In the genomic region with DNA sequence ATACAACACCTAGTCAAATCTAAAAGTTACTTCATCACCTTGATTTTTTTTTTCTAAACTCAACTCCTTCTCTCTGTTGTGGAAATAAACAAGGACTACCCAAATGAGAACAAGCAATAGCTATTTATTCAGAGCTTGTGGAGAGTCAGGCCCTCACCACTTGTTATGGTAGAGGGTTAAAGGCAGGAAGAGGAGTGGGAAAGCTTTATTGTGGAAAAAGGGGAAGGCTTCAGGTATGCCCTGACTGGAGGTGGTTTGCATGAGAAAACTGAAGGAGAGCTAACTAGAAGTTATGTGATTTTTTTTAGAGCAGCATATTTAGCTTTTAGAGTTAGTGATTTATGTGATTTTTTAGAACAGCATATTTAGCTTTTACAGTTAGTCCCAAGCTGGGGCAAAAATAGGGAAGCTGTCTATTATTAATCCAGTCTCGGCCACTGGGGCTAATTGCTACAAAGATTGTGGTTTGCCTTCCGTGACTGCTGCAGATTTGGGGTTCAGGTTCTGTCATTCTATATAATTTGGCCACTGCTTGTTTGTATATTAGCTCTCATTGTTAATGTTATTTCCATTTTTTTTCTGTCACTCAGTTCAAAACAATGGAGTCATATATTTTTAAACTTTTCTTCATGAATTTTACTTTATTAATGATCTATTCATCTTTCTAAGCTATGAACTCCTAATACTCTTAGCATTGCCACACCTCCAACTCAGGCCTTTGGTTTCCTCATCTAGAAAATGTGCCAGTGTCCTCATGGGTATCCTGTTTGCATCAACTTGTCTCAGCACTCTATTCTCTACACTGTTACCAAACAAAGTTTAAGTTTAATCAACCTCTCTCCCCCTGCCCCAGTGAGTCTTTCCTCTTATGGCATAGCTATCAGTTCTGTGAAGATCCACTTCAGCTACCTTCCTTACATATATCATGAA, we compare ENCODE assay signal across 23 cellular contexts.
A peak's percentile ranks its signal among the peaks of the same experiment; 100 is the strongest.
DNase-seq lines count a peak whose midpoint lies in the region; ATAC-seq and TF ChIP-seq lines count a peak whose summit lies in the region.
"Had no signal": no experiment of that assay in that cellular context is flagged by ENCODE, and none has a peak within 500 bp of the region (broad histone marks: within the 10 kb centered on the region; RNA-seq: fewer than 3 reads in every experiment).

No MANE protein-coding gene starts in this region.

- no peak overlapping the region for H2AK5ac ChIP-seq in H9 (ENCODE audit: insufficient read length, low read length)

- H3K36me3 ChIP-seq in left lung, result no peaks in the 10 kb centered on the region

- H3T11ph ChIP-seq in H9 (ENCODE audit: low read length), result no peak overlapping the region

- H3K56ac ChIP-seq in H9 (ENCODE audit: insufficient read length, low read depth, low read length), result no peak overlapping the region

- H3K27ac ChIP-seq in H9 (ENCODE audit: insufficient read length, low read depth, low read length) (no peak overlapping the region), left lung (no peak overlapping the region)
- H3K27ac ChIP-seq: C4-2B had no signal

- H3K9me3 Mint-ChIP-seq in H9 (no peaks in the 10 kb centered on the region), WTC11 (no peaks in the 10 kb centered on the region)

- H3K27me3 ChIP-seq in H9 (ENCODE audit: insufficient read depth, low read length) (no peaks in the 10 kb centered on the region), left lung (no peaks in the 10 kb centered on the region)

- H3K27me3 Mint-ChIP-seq in H9 (ENCODE audit: low read depth) (no peaks in the 10 kb centered on the region), WTC11 (ENCODE audit: low read depth) (no peaks in the 10 kb centered on the region)
- H3K27me3 Mint-ChIP-seq: CD8-positive, alpha-beta memory T cell; T-cell had no signal

- H2BK5ac ChIP-seq in H9 (ENCODE audit: insufficient read length, low read length), result no peak overlapping the region

- H2BK12ac ChIP-seq in H9 (ENCODE audit: insufficient read length, low read depth, low read length), result no peak overlapping the region

- H3K27ac Mint-ChIP-seq in H9, result peak overlapping the region in 1 of 3 experiments; percentile 73; a peak in 3 of 7 replicates
- peak overlapping the region; percentile 47; the same call in 1 of the 2 replicates for H3K27ac Mint-ChIP-seq in WTC11
- H3K27ac Mint-ChIP-seq: CD8-positive, alpha-beta memory T cell; T-cell; T-helper 2 cell treated with Interferon-gamma antibody and Interleukin-4, amounts not matched to agents 5 μg/mL and 100 μg/mL, for 36 hours had no signal

- CTCF ChIA-PET in WTC11 (lab: Charles Lee), result interaction anchor here (1.5 kb wide), 1 partner anchor 101 kb away, joined by 3 read pairs; no protein-coding TSS in a partner anchor

- H3K4me1 Mint-ChIP-seq in H9 (peaks cover 16 to 19% of the 10 kb centered on the region in 2 experiments), WTC11 (peaks cover 24% of the 10 kb centered on the region)
- H3K4me1 Mint-ChIP-seq: CD8-positive, alpha-beta memory T cell; T-cell had no signal

- no peak overlapping the region for H2BK20ac ChIP-seq in H9 (ENCODE audit: low read depth, low read length, poor library complexity, severe bottlenecking)

- H4K5ac ChIP-seq in H9 (ENCODE audit: insufficient read length, low read depth, low read length), result no peak overlapping the region

- TF ChIP-seq CTCF in H9 (conservative IDR thresholded peaks at IDR 0.05) (no peak), WTC11 (IDR thresholded peaks at IDR 0.05) (no peak), left lung (IDR thresholded peaks at IDR 0.05) (no peak)

- no peaks in the 10 kb centered on the region for H4K20me1 ChIP-seq in H9 (ENCODE audit: control insufficient read depth, insufficient read depth, insufficient read length)

- DNase-seq in H9, result peak; percentile 16
- peak; percentile 64 to 65 for DNase-seq in NOMO-1 (lab: John Stamatoyannopoulos, UW; ENCODE audit: unreplicated experiment in 2 of 2)
- no peak for DNase-seq in WTC11 (ENCODE audit: low spot score)
- DNase-seq in NCI-H128 (lab: John Stamatoyannopoulos, UW; ENCODE audit: unreplicated experiment), result no peak
- DNase-seq in NAMALWA (ENCODE audit: low spot score), result no peak
- DNase-seq in NCI-H524 (lab: John Stamatoyannopoulos, UW), result no peak
- no peak for DNase-seq in left lung
- DNase-seq: AML-193; Calu3; CD8-positive, alpha-beta memory T cell; DMS53; GDM1; Kasumi-1; NCI-H1436; NCI-H1930; SIG-M5; SK-N-SH; T-cell had no signal

- no peaks in the 10 kb centered on the region; the same call in 1 of the 2 replicates for H3K4me1 ChIP-seq in H9 (ENCODE audit: insufficient read depth, low read length)
- no peaks in the 10 kb centered on the region for H3K4me1 ChIP-seq in left lung

- no peak overlapping the region for H2BK15ac ChIP-seq in H9 (ENCODE audit: low read depth, low read length)

- H2AFZ ChIP-seq in H9 (ENCODE audit: low read length), result no peak overlapping the region

- no CpG with 5 or more reads among the region's 2 CpGs for WGBS in H9 (ENCODE audit: extremely low coverage, insufficient read length, low lambda C conversion rate)

- no peaks in the 10 kb centered on the region for H3K36me3 Mint-ChIP-seq in H9 (ENCODE audit: insufficient read depth in 1 of 3, low read depth in 3 of 3)
- H3K36me3 Mint-ChIP-seq in WTC11, result no peaks in the 10 kb centered on the region
- H3K36me3 Mint-ChIP-seq: CD8-positive, alpha-beta memory T cell; T-cell had no signal

- no peak overlapping the region for H3K14ac ChIP-seq in H9 (ENCODE audit: insufficient read depth, low read length)

- H3K4me3 ChIP-seq in left lung, result no peak overlapping the region

- no peak overlapping the region for H3K18ac ChIP-seq in H9 (ENCODE audit: insufficient read length, low read depth, low read length)

- no peak overlapping the region for H3K9ac ChIP-seq in H9 (ENCODE audit: extremely low read depth, insufficient read length, low read length)
- H3K9ac ChIP-seq: SK-N-SH had no signal

- H3K9me3 ChIP-seq in H9 (ENCODE audit: control insufficient read depth, low read depth, low read length) (no peaks in the 10 kb centered on the region), left lung (peaks cover 0 to 6% of the 10 kb centered on the region in 2 donors)
- H3K9me3 ChIP-seq: SK-N-SH had no signal

- H3K79me1 ChIP-seq in H9 (ENCODE audit: insufficient read depth, low read depth, low read length, poor library complexity, severe bottlenecking), result no peaks in the 10 kb centered on the region

- H3K4me2 ChIP-seq in H9 (ENCODE audit: insufficient read depth, insufficient read length, low read length), result no peak overlapping the region
- H3K4me2 ChIP-seq: SK-N-SH had no signal

- no peaks in the 10 kb centered on the region for H3K79me2 ChIP-seq in H9 (ENCODE audit: insufficient read depth, low read length)

- H4K91ac ChIP-seq in H9 (ENCODE audit: insufficient read length, low read depth, low read length), result no peak overlapping the region

- no peak overlapping the region for H2BK120ac ChIP-seq in H9 (ENCODE audit: low read depth, low read length, poor library complexity, severe bottlenecking)

- H3K4me3 Mint-ChIP-seq in H9, result no peak overlapping the region
- H3K4me3 Mint-ChIP-seq in WTC11, result no peak overlapping the region
- H3K4me3 Mint-ChIP-seq: CD8-positive, alpha-beta memory T cell; T-cell; T-helper 2 cell treated with Interferon-gamma antibody and Interleukin-4, amounts not matched to agents 5 μg/mL and 100 μg/mL, for 36 hours had no signal

- POLR2A ChIA-PET in WTC11 (lab: Charles Lee), result interaction anchor here (0.7 kb wide), 1 partner anchor 584 kb away, joined by 4 read pairs; no protein-coding TSS in a partner anchor

- no peaks in the 10 kb centered on the region for H3K23me2 ChIP-seq in H9 (ENCODE audit: insufficient read length, low read depth, low read length, poor library complexity, severe bottlenecking)

- H3K4ac ChIP-seq in H9 (ENCODE audit: low read depth, low read length), result no peak overlapping the region

- H3K23ac ChIP-seq in H9 (ENCODE audit: insufficient read length, low read depth, low read length), result no peak overlapping the region

- intact Hi-C loops in left lung (cut with DNase I), result no loop called here

- no peak overlapping the region for H4K8ac ChIP-seq in H9 (replicated peaks; ENCODE audit: insufficient read length, low read depth, low read length)

- ATAC-seq in GM18861 (IDR thresholded peaks at IDR 0.05; ENCODE audit: unreplicated experiment) (peak; percentile 47), WTC11 (peak; percentile 92), left lung (no peak)
- ATAC-seq: HCT116, Panc1, T-cell had no signal

TF ChIP-seq in WTC11, 78 proteins besides CTCF, POLR2A, EP300 and RAD21 (continues in another document):
- no peak for TF ChIP-seq NR1H2 (CRISPR knock-in tag; IDR thresholded peaks at IDR 0.05)
- TF ChIP-seq, protein P1, sequence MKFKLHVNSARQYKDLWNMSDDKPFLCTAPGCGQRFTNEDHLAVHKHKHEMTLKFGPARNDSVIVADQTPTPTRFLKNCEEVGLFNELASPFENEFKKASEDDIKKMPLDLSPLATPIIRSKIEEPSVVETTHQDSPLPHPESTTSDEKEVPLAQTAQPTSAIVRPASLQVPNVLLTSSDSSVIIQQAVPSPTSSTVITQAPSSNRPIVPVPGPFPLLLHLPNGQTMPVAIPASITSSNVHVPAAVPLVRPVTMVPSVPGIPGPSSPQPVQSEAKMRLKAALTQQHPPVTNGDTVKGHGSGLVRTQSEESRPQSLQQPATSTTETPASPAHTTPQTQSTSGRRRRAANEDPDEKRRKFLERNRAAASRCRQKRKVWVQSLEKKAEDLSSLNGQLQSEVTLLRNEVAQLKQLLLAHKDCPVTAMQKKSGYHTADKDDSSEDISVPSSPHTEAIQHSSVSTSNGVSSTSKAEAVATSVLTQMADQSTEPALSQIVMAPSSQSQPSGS (CRISPR knock-in tag; IDR thresholded peaks at IDR 0.05; ENCODE audit: borderline replicate concordance, low read depth), result no peak
- TF ChIP-seq CREM (CRISPR knock-in tag; IDR thresholded peaks at IDR 0.05), result no peak
- TF ChIP-seq, protein P2, sequence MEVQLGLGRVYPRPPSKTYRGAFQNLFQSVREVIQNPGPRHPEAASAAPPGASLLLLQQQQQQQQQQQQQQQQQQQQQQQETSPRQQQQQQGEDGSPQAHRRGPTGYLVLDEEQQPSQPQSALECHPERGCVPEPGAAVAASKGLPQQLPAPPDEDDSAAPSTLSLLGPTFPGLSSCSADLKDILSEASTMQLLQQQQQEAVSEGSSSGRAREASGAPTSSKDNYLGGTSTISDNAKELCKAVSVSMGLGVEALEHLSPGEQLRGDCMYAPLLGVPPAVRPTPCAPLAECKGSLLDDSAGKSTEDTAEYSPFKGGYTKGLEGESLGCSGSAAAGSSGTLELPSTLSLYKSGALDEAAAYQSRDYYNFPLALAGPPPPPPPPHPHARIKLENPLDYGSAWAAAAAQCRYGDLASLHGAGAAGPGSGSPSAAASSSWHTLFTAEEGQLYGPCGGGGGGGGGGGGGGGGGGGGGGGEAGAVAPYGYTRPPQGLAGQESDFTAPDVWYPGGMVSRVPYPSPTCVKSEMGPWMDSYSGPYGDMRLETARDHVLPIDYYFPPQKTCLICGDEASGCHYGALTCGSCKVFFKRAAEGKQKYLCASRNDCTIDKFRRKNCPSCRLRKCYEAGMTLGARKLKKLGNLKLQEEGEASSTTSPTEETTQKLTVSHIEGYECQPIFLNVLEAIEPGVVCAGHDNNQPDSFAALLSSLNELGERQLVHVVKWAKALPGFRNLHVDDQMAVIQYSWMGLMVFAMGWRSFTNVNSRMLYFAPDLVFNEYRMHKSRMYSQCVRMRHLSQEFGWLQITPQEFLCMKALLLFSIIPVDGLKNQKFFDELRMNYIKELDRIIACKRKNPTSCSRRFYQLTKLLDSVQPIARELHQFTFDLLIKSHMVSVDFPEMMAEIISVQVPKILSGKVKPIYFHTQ (CRISPR knock-in tag; IDR thresholded peaks at IDR 0.05), result no peak

Comparison
In these comparisons a context has a peak if more than half of its experiments do, and no peak if none do; other contexts are left out.
1. DNase-seq: peak in H9 (single experiment) and NOMO-1 (2 of 2); none in WTC11 (single experiment), NCI-H128 (single experiment), NAMALWA (single experiment), NCI-H524 (0 of 2) and left lung (0 of 2).